Comparison of ENCODE assay signal across 1 cellular context in the genomic region with DNA sequence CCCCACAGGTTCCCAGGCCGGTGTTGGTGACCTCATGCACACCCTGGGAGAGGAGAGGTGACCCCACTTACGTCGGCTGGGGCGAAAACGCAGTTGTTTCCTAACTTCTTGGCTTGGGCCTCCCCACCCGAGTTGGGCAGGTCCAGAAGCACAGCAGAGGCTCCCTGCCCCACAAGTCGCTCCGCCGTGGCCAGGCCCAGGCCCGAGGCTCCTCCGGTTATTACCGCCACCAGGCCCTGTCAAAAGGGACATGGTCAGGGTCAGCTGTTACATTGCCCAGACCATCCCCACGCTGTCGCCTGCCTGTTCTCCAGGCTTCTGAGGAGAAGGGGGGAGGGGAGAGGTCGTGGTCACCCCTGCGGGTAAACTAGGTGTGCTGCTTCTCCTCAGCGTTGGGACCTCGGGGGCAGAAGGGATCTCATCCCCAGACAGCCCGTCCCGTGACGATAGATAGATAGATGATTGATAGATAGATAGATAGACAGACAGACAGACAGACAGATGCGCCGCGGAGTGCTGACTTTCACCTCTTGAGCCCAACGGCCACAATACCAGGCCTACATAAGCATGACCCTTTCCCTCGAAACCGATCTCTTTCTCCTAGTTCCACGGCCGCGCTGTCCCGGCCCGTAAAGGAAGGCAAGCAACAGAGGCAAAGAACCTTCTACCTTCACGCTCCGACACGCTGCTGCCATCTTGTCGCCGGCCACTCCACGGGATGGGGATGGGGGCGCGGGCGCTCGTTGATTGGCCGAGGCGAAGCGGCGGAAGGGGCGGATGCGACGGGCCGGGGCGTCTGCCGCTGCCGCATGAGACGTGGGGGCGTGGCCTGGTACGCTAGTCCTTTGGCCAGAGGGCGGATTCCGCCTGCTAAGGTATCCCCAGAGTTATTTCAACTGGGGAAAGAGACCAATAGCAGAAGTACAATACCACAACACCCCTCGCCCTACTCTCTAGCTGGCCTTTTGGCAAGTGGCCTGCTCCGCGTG.
TF ChIP-seq lines count a peak whose summit lies in the region.

Gene HSD17B10, minus strand, starts transcription at position 720 of the 989 bp plus-strand sequence. Its CDS starts 25 bp downstream, at position 695.

TF ChIP-seq in K562, 482 proteins besides CTCF, POLR2A, EP300 and RAD21 (continued from another document and continues in another):
- TF ChIP-seq RERE (CRISPR knock-in tag; IDR thresholded peaks at IDR 0.05; ENCODE audit: borderline replicate concordance): no peak
- TF ChIP-seq ELF2 (CRISPR knock-in tag; IDR thresholded peaks at IDR 0.05): no peak
- peak in 1 of 2 experiments; percentile 29; a peak in 1 of 4 replicates for TF ChIP-seq RCOR1 (IDR thresholded peaks at IDR 0.05; ENCODE audit: borderline replicate concordance in 1 of 2, low read depth in 2 of 2, low read length in 2 of 2)
- no peak for TF ChIP-seq ILF3 (IDR thresholded peaks at IDR 0.05; ENCODE audit: borderline replicate concordance)
- no peak for TF ChIP-seq ZNF184 (CRISPR knock-in tag; IDR thresholded peaks at IDR 0.05)
- no peak for TF ChIP-seq HMBOX1 (IDR thresholded peaks at IDR 0.05)
- TF ChIP-seq SRSF9 (IDR thresholded peaks at IDR 0.05; ENCODE audit: borderline replicate concordance, low read depth, low read length): no peak
- no peak for TF ChIP-seq SMAD1 (IDR thresholded peaks at IDR 0.05; ENCODE audit: low read depth, low read length, partially characterized antibody)
- peak; percentile 48; the same call in 1 of the 2 replicates for TF ChIP-seq NFRKB (IDR thresholded peaks at IDR 0.05; ENCODE audit: low read depth)
- TF ChIP-seq PYGO2 (tag; IDR thresholded peaks at IDR 0.05): no peak
- TF ChIP-seq, protein P1, sequence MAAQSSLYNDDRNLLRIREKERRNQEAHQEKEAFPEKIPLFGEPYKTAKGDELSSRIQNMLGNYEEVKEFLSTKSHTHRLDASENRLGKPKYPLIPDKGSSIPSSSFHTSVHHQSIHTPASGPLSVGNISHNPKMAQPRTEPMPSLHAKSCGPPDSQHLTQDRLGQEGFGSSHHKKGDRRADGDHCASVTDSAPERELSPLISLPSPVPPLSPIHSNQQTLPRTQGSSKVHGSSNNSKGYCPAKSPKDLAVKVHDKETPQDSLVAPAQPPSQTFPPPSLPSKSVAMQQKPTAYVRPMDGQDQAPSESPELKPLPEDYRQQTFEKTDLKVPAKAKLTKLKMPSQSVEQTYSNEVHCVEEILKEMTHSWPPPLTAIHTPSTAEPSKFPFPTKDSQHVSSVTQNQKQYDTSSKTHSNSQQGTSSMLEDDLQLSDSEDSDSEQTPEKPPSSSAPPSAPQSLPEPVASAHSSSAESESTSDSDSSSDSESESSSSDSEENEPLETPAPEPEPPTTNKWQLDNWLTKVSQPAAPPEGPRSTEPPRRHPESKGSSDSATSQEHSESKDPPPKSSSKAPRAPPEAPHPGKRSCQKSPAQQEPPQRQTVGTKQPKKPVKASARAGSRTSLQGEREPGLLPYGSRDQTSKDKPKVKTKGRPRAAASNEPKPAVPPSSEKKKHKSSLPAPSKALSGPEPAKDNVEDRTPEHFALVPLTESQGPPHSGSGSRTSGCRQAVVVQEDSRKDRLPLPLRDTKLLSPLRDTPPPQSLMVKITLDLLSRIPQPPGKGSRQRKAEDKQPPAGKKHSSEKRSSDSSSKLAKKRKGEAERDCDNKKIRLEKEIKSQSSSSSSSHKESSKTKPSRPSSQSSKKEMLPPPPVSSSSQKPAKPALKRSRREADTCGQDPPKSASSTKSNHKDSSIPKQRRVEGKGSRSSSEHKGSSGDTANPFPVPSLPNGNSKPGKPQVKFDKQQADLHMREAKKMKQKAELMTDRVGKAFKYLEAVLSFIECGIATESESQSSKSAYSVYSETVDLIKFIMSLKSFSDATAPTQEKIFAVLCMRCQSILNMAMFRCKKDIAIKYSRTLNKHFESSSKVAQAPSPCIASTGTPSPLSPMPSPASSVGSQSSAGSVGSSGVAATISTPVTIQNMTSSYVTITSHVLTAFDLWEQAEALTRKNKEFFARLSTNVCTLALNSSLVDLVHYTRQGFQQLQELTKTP (IDR thresholded peaks at IDR 0.05; ENCODE audit: low read depth in 1 of 2, partially characterized antibody in 2 of 2): no peak
- TF ChIP-seq SAFB2 (IDR thresholded peaks at IDR 0.05; ENCODE audit: borderline replicate concordance, low read depth, low read length, severe bottlenecking): no peak
- peak; percentile 45; the same call in 1 of the 2 replicates for TF ChIP-seq TFAP4 (CRISPR knock-in tag; IDR thresholded peaks at IDR 0.05; ENCODE audit: borderline replicate concordance)
- TF ChIP-seq ID3 (CRISPR knock-in tag; IDR thresholded peaks at IDR 0.05): no peak
- no peak for TF ChIP-seq ID3 (tag; IDR thresholded peaks at IDR 0.05)
- 0 out of 2 replicates have a peak, but pooled peaks have one; percentile 15 for TF ChIP-seq TARDBP (IDR thresholded peaks at IDR 0.05)
- no peak for TF ChIP-seq MEF2D (tag; conservative IDR thresholded peaks at IDR 0.05; ENCODE audit: low read depth)
- no peak for TF ChIP-seq TFAM (CRISPR knock-in tag; conservative IDR thresholded peaks at IDR 0.05)
- no peak for TF ChIP-seq PHF21A (IDR thresholded peaks at IDR 0.05; ENCODE audit: borderline replicate concordance, low read depth)
- TF ChIP-seq, protein P2, sequence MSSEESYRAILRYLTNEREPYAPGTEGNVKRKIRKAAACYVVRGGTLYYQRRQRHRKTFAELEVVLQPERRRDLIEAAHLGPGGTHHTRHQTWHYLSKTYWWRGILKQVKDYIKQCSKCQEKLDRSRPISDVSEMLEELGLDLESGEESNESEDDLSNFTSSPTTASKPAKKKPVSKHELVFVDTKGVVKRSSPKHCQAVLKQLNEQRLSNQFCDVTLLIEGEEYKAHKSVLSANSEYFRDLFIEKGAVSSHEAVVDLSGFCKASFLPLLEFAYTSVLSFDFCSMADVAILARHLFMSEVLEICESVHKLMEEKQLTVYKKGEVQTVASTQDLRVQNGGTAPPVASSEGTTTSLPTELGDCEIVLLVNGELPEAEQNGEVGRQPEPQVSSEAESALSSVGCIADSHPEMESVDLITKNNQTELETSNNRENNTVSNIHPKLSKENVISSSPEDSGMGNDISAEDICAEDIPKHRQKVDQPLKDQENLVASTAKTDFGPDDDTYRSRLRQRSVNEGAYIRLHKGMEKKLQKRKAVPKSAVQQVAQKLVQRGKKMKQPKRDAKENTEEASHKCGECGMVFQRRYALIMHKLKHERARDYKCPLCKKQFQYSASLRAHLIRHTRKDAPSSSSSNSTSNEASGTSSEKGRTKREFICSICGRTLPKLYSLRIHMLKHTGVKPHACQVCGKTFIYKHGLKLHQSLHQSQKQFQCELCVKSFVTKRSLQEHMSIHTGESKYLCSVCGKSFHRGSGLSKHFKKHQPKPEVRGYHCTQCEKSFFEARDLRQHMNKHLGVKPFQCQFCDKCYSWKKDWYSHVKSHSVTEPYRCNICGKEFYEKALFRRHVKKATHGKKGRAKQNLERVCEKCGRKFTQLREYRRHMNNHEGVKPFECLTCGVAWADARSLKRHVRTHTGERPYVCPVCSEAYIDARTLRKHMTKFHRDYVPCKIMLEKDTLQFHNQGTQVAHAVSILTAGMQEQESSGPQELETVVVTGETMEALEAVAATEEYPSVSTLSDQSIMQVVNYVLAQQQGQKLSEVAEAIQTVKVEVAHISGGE (CRISPR knock-in tag; IDR thresholded peaks at IDR 0.05): no peak
- 0 out of 4 replicates have a peak, but pooled peaks of 1 of the 2 experiments have one; percentile 44 for TF ChIP-seq SIN3A (IDR thresholded peaks at IDR 0.05; ENCODE audit: borderline replicate concordance in 2 of 2, control insufficient read depth in 1 of 2, low read depth in 2 of 2, low read length in 2 of 2)
- no peak for TF ChIP-seq ZNF197 (CRISPR knock-in tag; IDR thresholded peaks at IDR 0.05; ENCODE audit: low read depth)
- no peak for TF ChIP-seq MCM3 (IDR thresholded peaks at IDR 0.05)
